In genomic region chr1:175376194-175376593, GRCh38 we compare ENCODE assay signal across 10 cellular contexts.
A peak's percentile ranks its signal among the peaks of the same experiment; 100 is the strongest.
DNase-seq lines count a peak whose midpoint lies in the region; ATAC-seq, FAIRE-seq and TF ChIP-seq lines count a peak whose summit lies in the region.
"Had no signal": no experiment of that assay in that cellular context is flagged by ENCODE, and none has a peak within 500 bp of the region (broad histone marks: within the 10 kb centered on the region; RNA-seq: fewer than 3 reads in every experiment).

No MANE protein-coding gene starts in this region.

- H3K4me3 ChIP-seq in Loucy (ENCODE audit: low read length, poor library complexity, severe bottlenecking) (no peak overlapping the region), body of pancreas (no peak overlapping the region), small intestine (ENCODE audit: low read depth in 1 of 2, low read length in 2 of 2) (no peak overlapping the region)

- H4K20me1 ChIP-seq in Loucy (ENCODE audit: insufficient read depth, low read length, poor library complexity, severe bottlenecking): no peaks in the 10 kb centered on the region

- no peak overlapping the region for H3K4me3 Mint-ChIP-seq in activated T-cell treated with anti-CD3 and anti-CD28 coated beads, Interleukin-2, amount 50 U/mL, for 24 hours

- H3K79me2 ChIP-seq in Loucy (ENCODE audit: insufficient read depth, low read length): no peaks in the 10 kb centered on the region

- H2AFZ ChIP-seq in Loucy (ENCODE audit: low read length): no peak overlapping the region

- no peaks in the 10 kb centered on the region for H3K36me3 ChIP-seq in Loucy (ENCODE audit: insufficient read depth, low read length)
- H3K36me3 ChIP-seq in body of pancreas (replicated peaks in 1 of 2; ENCODE audit: insufficient read depth in 1 of 2, low read depth in 2 of 2): no peaks in the 10 kb centered on the region
- H3K36me3 ChIP-seq in small intestine (ENCODE audit: control insufficient read depth in 2 of 2, insufficient read depth in 2 of 2, low read length in 2 of 2): no peaks in the 10 kb centered on the region

- WGBS in body of pancreas, 2 donors: 45 to 55% methylated on average over 3 of the region's 3 CpGs
- 36 to 55% (median 44%) methylated on average over 3 of the region's 3 CpGs for WGBS in small intestine, 3 donors

- no peaks in the 10 kb centered on the region for H3K9me3 Mint-ChIP-seq in activated T-cell treated with anti-CD3 and anti-CD28 coated beads, Interleukin-2, amount 50 U/mL, for 24 hours

- ATAC-seq in body of pancreas: no peak

- no peaks in the 10 kb centered on the region for H3K4me1 Mint-ChIP-seq in activated T-cell treated with anti-CD3 and anti-CD28 coated beads, Interleukin-2, amount 50 U/mL, for 24 hours (ENCODE audit: low read depth)

- H3K9me3 ChIP-seq in Loucy (ENCODE audit: insufficient read depth, low read depth, low read length) (no peaks in the 10 kb centered on the region), body of pancreas (no peaks in the 10 kb centered on the region), small intestine (ENCODE audit: control insufficient read depth, low read depth) (no peaks in the 10 kb centered on the region)

- no peak overlapping the region for H3K27ac Mint-ChIP-seq in activated T-cell treated with anti-CD3 and anti-CD28 coated beads, Interleukin-2, amount 50 U/mL, for 24 hours

- DNase-seq in SKM-1 treated with dmso at 0.1 percent for 144 hours (lab: John Stamatoyannopoulos, UW; ENCODE audit: unreplicated experiment) (peak; percentile 44), SKM-1 (lab: John Stamatoyannopoulos, UW; ENCODE audit: unreplicated experiment) (no peak), body of pancreas (no peak), small intestine (peak; percentile 2), hippocampal formation (lab: John Stamatoyannopoulos, UW) (no peak), NCI-H226 (no peak)
- no peak for DNase-seq in activated T-cell treated with anti-CD3 and anti-CD28 coated beads, Interleukin-2, amount 50 U/mL, for 24 hours
- DNase-seq: activated CD4-positive, alpha-beta T cell treated with anti-CD3 and anti-CD28 coated beads, Interleukin-2, amount 50 U/mL, for 1 hour; stimulated activated CD4-positive, alpha-beta T cell treated with anti-CD3 and anti-CD28 coated beads, Interleukin-2, amount 100 ng/mL, for 48 hours had no signal

- no peaks in the 10 kb centered on the region for H3F3A ChIP-seq in Loucy (ENCODE audit: low read depth)

- H3K27ac ChIP-seq in body of pancreas (no peak overlapping the region), small intestine (ENCODE audit: low read depth in 1 of 2, low read length in 1 of 2) (no peak overlapping the region)

- H3K4me1 ChIP-seq in Loucy (ENCODE audit: insufficient read depth, low read length, poor library complexity, severe bottlenecking) (peaks cover 3% of the 10 kb centered on the region), body of pancreas (peaks cover 6% of the 10 kb centered on the region), small intestine (ENCODE audit: control insufficient read depth in 2 of 2, insufficient read depth in 1 of 2, low read depth in 1 of 2, low read length in 1 of 2) (no peaks in the 10 kb centered on the region)

- TF ChIP-seq CTCF in Loucy (conservative IDR thresholded peaks at IDR 0.05; ENCODE audit: low read length) (peak; percentile 72), body of pancreas (IDR thresholded peaks at IDR 0.05) (peak in 4 of 7 experiments; percentile 42 to 57 (median 48))

- peaks cover 18% of the 10 kb centered on the region for H3K27me3 Mint-ChIP-seq in activated T-cell treated with anti-CD3 and anti-CD28 coated beads, Interleukin-2, amount 50 U/mL, for 24 hours

- H3K4me2 ChIP-seq in Loucy (ENCODE audit: low read depth, low read length, poor library complexity, severe bottlenecking): no peak overlapping the region

- no peaks in the 10 kb centered on the region for H3K36me3 Mint-ChIP-seq in activated T-cell treated with anti-CD3 and anti-CD28 coated beads, Interleukin-2, amount 50 U/mL, for 24 hours (ENCODE audit: low read depth)

- no peak for FAIRE-seq in small intestine (lab: Jason Lieb, UNC)

- H3K27me3 ChIP-seq in Loucy (ENCODE audit: insufficient read depth, low read length, poor library complexity, severe bottlenecking) (no peaks in the 10 kb centered on the region), body of pancreas (no peaks in the 10 kb centered on the region), small intestine (ENCODE audit: control insufficient read depth in 2 of 2, insufficient read depth in 2 of 2, low read length in 2 of 2) (peaks cover 0 to 1% of the 10 kb centered on the region in 2 donors)

- no peaks in the 10 kb centered on the region for H3K9me2 ChIP-seq in Loucy (replicated peaks; ENCODE audit: low read depth, low read length)

- no peak overlapping the region for H3K9ac ChIP-seq in Loucy (ENCODE audit: low read depth, low read length, poor library complexity, severe bottlenecking)

- TF ChIP-seq POLR2A in body of pancreas (IDR thresholded peaks at IDR 0.05): no peak

- intact Hi-C loops in body of pancreas (cut with DNase I): loop anchor here (10.0 kb wide), 1 partner anchor 509 kb away; no protein-coding TSS in a partner anchor

Comparison
In these comparisons a context has a peak if more than half of its experiments do, and no peak if none do; other contexts are left out.
1. DNase-seq: peak in SKM-1 treated with dmso at 0.1 percent for 144 hours (single experiment) and small intestine (single experiment); none in SKM-1 (single experiment), body of pancreas (0 of 4), activated T-cell treated with anti-CD3 and anti-CD28 coated beads, Interleukin-2, amount 50 U/mL, for 24 hours (single experiment), hippocampal formation (0 of 2) and NCI-H226 (single experiment).